Comparison of ENCODE assay signal across 8 cellular contexts in genomic region chr3:195914146-195914545, GRCh38. TPM values are rescaled to one million over a fixed set of nuclear protein-coding genes. Genes with fewer than 3 reads are reported as not detected.
DNase-seq lines count a peak whose midpoint lies in the region; ATAC-seq and TF ChIP-seq lines count a peak whose summit lies in the region.
"Not testable (repeated sequence)": the region's sequence is repeated elsewhere in the genome, so short reads cannot be mapped to it uniquely, and the experiment has no call there.

No MANE protein-coding gene starts in this region.

- dilution Hi-C loops in mammary epithelial cell (cut with HindIII; ENCODE audit: low sequenced_read_pairs): not testable (repeated sequence)

- not testable (repeated sequence) for TF ChIP-seq EP300 in tibial nerve (IDR thresholded peaks at IDR 0.05)

- TF ChIP-seq POLR2A in spleen (IDR thresholded peaks at IDR 0.05); tibial nerve (IDR thresholded peaks at IDR 0.05): not testable (repeated sequence)

- not testable (repeated sequence) for H2AFZ ChIP-seq in PC-3 (ENCODE audit: low read length); mammary epithelial cell (ENCODE audit: low read depth, low read length)

- in situ Hi-C loops in mammary epithelial cell (cut with MboI; ENCODE audit: low sequenced_read_pairs in 2 of 2): not testable (repeated sequence)

- 51% methylated on average over 8 of the region's 8 CpGs for WGBS in mammary epithelial cell (ENCODE audit: low coverage, missing lambda C conversion rate)
- 92 to 97% (median 94%) methylated on average over 8 of the region's 8 CpGs for WGBS in spleen, 5 donors
- WGBS in tibial nerve, 2 donors: 89 to 94% methylated on average over 8 of the region's 8 CpGs

- not testable (repeated sequence) for H3K36me3 ChIP-seq in PC-3 (ENCODE audit: low read depth, low read length); mammary epithelial cell (ENCODE audit: insufficient read depth, low read length); spleen; tibial nerve

- H3K4me3 ChIP-seq in PC-3 (ENCODE audit: low read length); mammary epithelial cell (replicated peaks in 1 of 3; ENCODE audit: insufficient read depth in 1 of 3, low read depth in 2 of 3, low read length in 3 of 3); spleen; tibial nerve: not testable (repeated sequence)

- H3F3A ChIP-seq in PC-3 (ENCODE audit: low read length, unreplicated experiment): not testable (repeated sequence)

- not testable (repeated sequence) for DNase-seq in PC-3; activated T-helper 1 cell treated with anti-CD3 and anti-CD28 coated beads, Interleukin-12 subunit alpha, Interleukin-12 subunit beta, Interleukin-2, Interleukin-4 antibody, amounts not matched to agents 30 ng/mL and 10 ng/mL and 1 ng/mL, durations not matched to agents 14 hours and 24 hours and 36 hours (ENCODE audit: low spot score); mammary epithelial cell; glutamatergic neuron; neural crest cell (ENCODE audit: low read depth, low spot score); tibial nerve (ENCODE audit: low spot score in 2 of 2)
- DNase-seq in spleen: peak; percentile 39

- H3K79me2 ChIP-seq in PC-3 (ENCODE audit: low read length); mammary epithelial cell (ENCODE audit: insufficient read depth, low read length): not testable (repeated sequence)

- H3K9ac ChIP-seq in PC-3 (ENCODE audit: low read length): not testable (repeated sequence)
- peak overlapping the region; percentile 44 for H3K9ac ChIP-seq in mammary epithelial cell (ENCODE audit: insufficient read depth, low read length)

- not testable (repeated sequence) for H3K9me3 ChIP-seq in PC-3 (ENCODE audit: low read length); mammary epithelial cell (replicated peaks; ENCODE audit: insufficient read depth, low read length); spleen; tibial nerve

- H3K27ac Mint-ChIP-seq in activated T-helper 1 cell treated with anti-CD3 and anti-CD28 coated beads, Interleukin-12 subunit alpha, Interleukin-12 subunit beta, Interleukin-2, Interleukin-4 antibody, amounts not matched to agents 30 ng/mL and 10 ng/mL and 1 ng/mL, durations not matched to agents 14 hours and 24 hours and 36 hours: peak overlapping the region; percentile 81
- H3K27ac Mint-ChIP-seq in glutamatergic neuron (ENCODE audit: unreplicated experiment) (peak overlapping the region; percentile 91), neural crest cell (ENCODE audit: unreplicated experiment) (peak overlapping the region; percentile 85)

- CTCF ChIA-PET in PC-3 (lab: Charles Lee): interaction anchor here (0.6 to 1.8 kb wide), 8 partner anchors 8 to 266 kb away, joined by 3 to 15 read pairs (median 4); no protein-coding TSS in a partner anchor
- CTCF ChIA-PET in mammary epithelial cell (lab: Charles Lee; ENCODE audit: low non-redundant PET): interaction anchor here (0.6 to 2.4 kb wide), 6 partner anchors 20 to 347 kb away, joined by 3 to 10 read pairs (median 4); no protein-coding TSS in a partner anchor

- H3K4me2 ChIP-seq in PC-3 (ENCODE audit: low read length) (peak overlapping the region; percentile 79), mammary epithelial cell (ENCODE audit: insufficient read depth, low read depth, low read length) (peak overlapping the region; percentile 20)

- peaks cover 12% of the 10 kb centered on the region for H3K4me1 Mint-ChIP-seq in activated T-helper 1 cell treated with anti-CD3 and anti-CD28 coated beads, Interleukin-12 subunit alpha, Interleukin-12 subunit beta, Interleukin-2, Interleukin-4 antibody, amounts not matched to agents 30 ng/mL and 10 ng/mL and 1 ng/mL, durations not matched to agents 14 hours and 24 hours and 36 hours (ENCODE audit: low read depth)
- not testable (repeated sequence) for H3K4me1 Mint-ChIP-seq in glutamatergic neuron (ENCODE audit: low read depth, unreplicated experiment); neural crest cell

- H3K4me3 Mint-ChIP-seq in activated T-helper 1 cell treated with anti-CD3 and anti-CD28 coated beads, Interleukin-12 subunit alpha, Interleukin-12 subunit beta, Interleukin-2, Interleukin-4 antibody, amounts not matched to agents 30 ng/mL and 10 ng/mL and 1 ng/mL, durations not matched to agents 14 hours and 24 hours and 36 hours; glutamatergic neuron (ENCODE audit: unreplicated experiment); neural crest cell: not testable (repeated sequence)

- TF ChIP-seq CTCF in C4-2B (conservative IDR thresholded peaks at IDR 0.05); PC-3 (conservative IDR thresholded peaks at IDR 0.05; ENCODE audit: low read depth, low read length); mammary epithelial cell (conservative IDR thresholded peaks at IDR 0.05 in 1 of 2, IDR thresholded peaks at IDR 0.05 in 1 of 2; ENCODE audit: extremely low read depth in 1 of 2, insufficient read depth in 1 of 2, low read depth in 1 of 2, low read length in 2 of 2); glutamatergic neuron (IDR thresholded peaks at IDR 0.05; ENCODE audit: partially characterized antibody, unreplicated experiment); neural crest cell (conservative IDR thresholded peaks at IDR 0.05); spleen (IDR thresholded peaks at IDR 0.05 in 8 of 11, conservative IDR thresholded peaks at IDR 0.05 in 3 of 11); tibial nerve (IDR thresholded peaks at IDR 0.05): not testable (repeated sequence)

- not testable (repeated sequence) for H3K9me2 ChIP-seq in PC-3 (replicated peaks; ENCODE audit: low read length)

- H3K27me3 Mint-ChIP-seq in activated T-helper 1 cell treated with anti-CD3 and anti-CD28 coated beads, Interleukin-12 subunit alpha, Interleukin-12 subunit beta, Interleukin-2, Interleukin-4 antibody, amounts not matched to agents 30 ng/mL and 10 ng/mL and 1 ng/mL, durations not matched to agents 14 hours and 24 hours and 36 hours (ENCODE audit: insufficient read depth); glutamatergic neuron (ENCODE audit: unreplicated experiment); neural crest cell (ENCODE audit: low read depth): not testable (repeated sequence)

- intact Hi-C loops in PC-3 (cut with micrococcal nuclease): loop anchor here (2.0 kb wide), 1 partner anchor 355 kb away; no protein-coding TSS in a partner anchor
- intact Hi-C loops in activated T-helper 1 cell treated with anti-CD3 and anti-CD28 coated beads, Interleukin-12 subunit alpha, Interleukin-12 subunit beta, Interleukin-2, Interleukin-4 antibody, amounts not matched to agents 30 ng/mL and 10 ng/mL and 1 ng/mL, durations not matched to agents 14 hours and 24 hours and 36 hours (cut with micrococcal nuclease): loop anchor here (2.0 kb wide), 1 partner anchor 63 kb away; no protein-coding TSS in a partner anchor
- intact Hi-C loops in mammary epithelial cell (cut with micrococcal nuclease): loop anchor here (2.0 kb wide), 1 partner anchor 43 kb away; no protein-coding TSS in a partner anchor
- intact Hi-C loops in spleen (cut with DNase I; ENCODE audit: low total_unique reads): loop anchor here (10.0 kb wide), 1 partner anchor 359 kb away; no protein-coding TSS in a partner anchor

- H3K4me1 ChIP-seq in PC-3 (ENCODE audit: insufficient read depth, low read length): peaks cover 38% of the 10 kb centered on the region
- peaks cover 58% of the 10 kb centered on the region for H3K4me1 ChIP-seq in mammary epithelial cell (ENCODE audit: insufficient read depth, low read length)
- H3K4me1 ChIP-seq in spleen: peaks cover 0 to 23% (median 19%) of the 10 kb centered on the region in 6 donors
- H3K4me1 ChIP-seq in tibial nerve: peaks cover 0 to 24% (median 5%) of the 10 kb centered on the region in 4 donors

- H3K9me3 Mint-ChIP-seq in activated T-helper 1 cell treated with anti-CD3 and anti-CD28 coated beads, Interleukin-12 subunit alpha, Interleukin-12 subunit beta, Interleukin-2, Interleukin-4 antibody, amounts not matched to agents 30 ng/mL and 10 ng/mL and 1 ng/mL, durations not matched to agents 14 hours and 24 hours and 36 hours; glutamatergic neuron (ENCODE audit: unreplicated experiment); neural crest cell: not testable (repeated sequence)

- not testable (repeated sequence) for BruUV-seq in PC-3 (replicated peaks; lab: Mats Ljungman, UMichigan)
- BruUV-seq in mammary epithelial cell (replicated peaks; lab: Mats Ljungman, UMichigan): TSS peak; percentile 100

- not testable (repeated sequence) for ATAC-seq in PC-3

- H3K27ac ChIP-seq in C4-2B: peak overlapping the region; percentile 68
- H3K27ac ChIP-seq in PC-3 (ENCODE audit: low read length): peak overlapping the region; percentile 88
- H3K27ac ChIP-seq in mammary epithelial cell (ENCODE audit: insufficient read depth, low read depth, low read length): peak overlapping the region; percentile 59
- H3K27ac ChIP-seq in spleen: peak overlapping the region in 2 of 8 donors; percentile 47 to 61
- peak overlapping the region; percentile 63 to 96 (median 76) for H3K27ac ChIP-seq in tibial nerve

- H3K36me3 Mint-ChIP-seq in activated T-helper 1 cell treated with anti-CD3 and anti-CD28 coated beads, Interleukin-12 subunit alpha, Interleukin-12 subunit beta, Interleukin-2, Interleukin-4 antibody, amounts not matched to agents 30 ng/mL and 10 ng/mL and 1 ng/mL, durations not matched to agents 14 hours and 24 hours and 36 hours (ENCODE audit: low read depth); glutamatergic neuron (ENCODE audit: unreplicated experiment); neural crest cell (ENCODE audit: low read depth): not testable (repeated sequence)

- POLR2A ChIA-PET in PC-3 (lab: Charles Lee; ENCODE audit: unreplicated experiment): interaction anchor here (0.5 to 0.6 kb wide), 2 partner anchors 17 to 1557 kb away, joined by 3 to 4 read pairs; no protein-coding TSS in a partner anchor

- H4K20me1 ChIP-seq in PC-3 (ENCODE audit: low read length); mammary epithelial cell (ENCODE audit: insufficient read depth, low read length): not testable (repeated sequence)

- H3K27me3 ChIP-seq in PC-3 (ENCODE audit: low read length); mammary epithelial cell (ENCODE audit: insufficient read depth, low read length); spleen (replicated peaks in 1 of 7); tibial nerve: not testable (repeated sequence)

RNA-seq across cellular contexts. Expression of gene TNK2, which starts 5.8 kb away (rescaled TPM):
- total RNA-seq in PC-3 (2014; rRNA removed) (43.7 and 49.3 TPM in 2 replicates), mammary epithelial cell (100 to 1,000 TPM in 1 of 2 donors, 10 to 100 TPM in 1; 20.5 to 107 TPM), glutamatergic neuron (ENCODE audit: unreplicated experiment) (46.2 TPM), neural crest cell (46.3 and 54.9 TPM in 2 replicates), spleen (100 to 1,000 TPM in 2 of 7 donors, 10 to 100 TPM in 5; 34.4 to 104 (median 81.4) TPM), tibial nerve (10 to 100 TPM; 22.2 to 81.9 (median 34.0) TPM)
- total RNA-seq in activated T-helper 1 cell treated with anti-CD3 and anti-CD28 coated beads, Interleukin-12 subunit alpha, Interleukin-12 subunit beta, Interleukin-2, Interleukin-4 antibody, amounts not matched to agents 30 ng/mL and 10 ng/mL and 1 ng/mL, durations not matched to agents 14 hours and 24 hours and 36 hours: 126 and 127 TPM in 2 replicates
- polyA plus RNA-seq in mammary epithelial cell (24.2 TPM), spleen (10 to 100 TPM; 30.6 to 86.4 (median 71.0) TPM)
- 44.0 TPM for polyA minus RNA-seq in mammary epithelial cell
